In the genomic region with DNA sequence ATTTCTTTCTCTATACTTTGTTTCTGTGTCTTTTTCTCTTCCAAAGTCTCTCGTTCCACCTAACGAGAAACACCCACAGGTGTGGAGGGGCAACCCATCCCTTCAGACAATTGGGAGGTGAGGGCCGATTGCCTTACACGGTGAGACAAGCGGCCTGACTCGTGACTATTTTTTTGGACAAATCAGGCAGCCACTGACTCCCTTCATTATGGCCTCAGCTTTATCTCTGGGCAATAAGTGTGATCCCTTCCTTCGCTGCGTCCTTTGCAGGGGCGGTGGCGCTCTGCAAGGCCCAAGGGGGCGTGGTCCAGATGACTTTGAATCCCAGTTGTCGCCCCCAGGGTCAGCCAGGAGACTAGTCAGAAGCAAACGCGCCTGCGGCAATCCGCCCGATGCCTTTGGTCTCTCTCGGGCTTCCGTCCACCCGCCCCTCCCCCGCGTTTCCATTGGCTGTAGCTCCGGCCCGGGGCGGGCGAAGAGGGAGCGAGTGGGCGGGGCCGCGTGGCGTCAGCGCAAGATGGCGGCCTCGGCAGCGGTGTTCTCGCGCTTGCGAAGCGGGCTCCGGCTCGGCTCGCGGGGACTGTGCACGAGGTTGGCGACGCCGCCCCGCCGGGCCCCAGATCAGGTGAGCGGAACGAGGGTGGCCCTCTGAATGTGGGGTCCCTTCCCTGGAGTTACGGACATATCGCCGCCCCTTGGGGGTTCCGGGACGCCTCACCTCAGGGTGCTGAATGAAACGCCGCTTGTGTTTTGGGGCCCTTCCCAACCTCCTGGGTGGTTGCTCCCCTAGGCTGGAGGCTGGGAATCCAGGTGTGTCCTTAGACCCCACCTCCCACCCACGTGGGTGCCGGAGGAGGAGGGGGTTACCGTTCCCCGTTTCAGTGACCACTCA, we compare ENCODE assay signal across 8 cellular contexts. TPM values are rescaled to one million over a fixed set of nuclear protein-coding genes. Genes with fewer than 3 reads are reported as not detected.
DNase-seq lines count a peak whose midpoint lies in the region; ATAC-seq and TF ChIP-seq lines count a peak whose summit lies in the region.

A gene (plus strand): TSS at position 502 of the 892 bp plus-strand sequence. CDS start 16 bp downstream, at position 518.

- peak within 1 kb of the TSS; percentile 74 for H3K14ac ChIP-seq in H9 (ENCODE audit: insufficient read depth, low read length)

- H3K9me3 ChIP-seq in H9 (ENCODE audit: control insufficient read depth, low read depth, low read length) (no peaks in the 10 kb centered on the region), MM.1S (replicated peaks; ENCODE audit: insufficient read depth, low read length) (no peaks in the 10 kb centered on the region)

- peak within 1 kb of the TSS; percentile 69 for H3K18ac ChIP-seq in H9 (ENCODE audit: insufficient read length, low read depth, low read length)

- H2BK20ac ChIP-seq in H9 (ENCODE audit: low read depth, low read length, poor library complexity, severe bottlenecking), result no peak within 1 kb of the TSS

- no peak within 1 kb of the TSS for H4K5ac ChIP-seq in H9 (ENCODE audit: insufficient read length, low read depth, low read length)

- no peak within 1 kb of the TSS for H2BK120ac ChIP-seq in H9 (ENCODE audit: low read depth, low read length, poor library complexity, severe bottlenecking)

- H3F3A ChIP-seq in MM.1S (ENCODE audit: insufficient read depth, low read length), result 0 out of 2 replicates have a peak, but pooled peaks cover 6% of the 10 kb centered on the region

- H3K4me2 ChIP-seq in H9 (ENCODE audit: insufficient read depth, insufficient read length, low read length) (peak within 1 kb of the TSS; percentile 98), MM.1S (ENCODE audit: low read depth, low read length) (peak within 1 kb of the TSS; percentile 98)

- ATAC-seq in stimulated activated naive CD8-positive, alpha-beta T cell treated with anti-CD3 and anti-CD28 coated beads, Interleukin-15, Interleukin-2, amounts not matched to agents 100 U/mL and 50 U/mL, for 24 hours, result peak; percentile 96

- DNase-seq in ELF-1 (ENCODE audit: low read depth, low spot score), result peak; percentile 99
- peak; percentile 99 for DNase-seq in H9
- peak; percentile 96 for DNase-seq in MM.1S
- DNase-seq in SHP77 treated with DMSO at 0.1 percent for 48 hours (lab: John Stamatoyannopoulos, UW), result peak; percentile 98
- DNase-seq in activated effector memory CD4-positive, alpha-beta T cell treated with Interleukin-2 at 50 U/mL for 16 hours, result peak; percentile 96
- peak; percentile 92 for DNase-seq in fibroblast of pulmonary artery (ENCODE audit: low read depth)
- peak; percentile 100 for DNase-seq in stimulated activated naive CD8-positive, alpha-beta T cell treated with anti-CD3 and anti-CD28 coated beads, Interleukin-15, Interleukin-2, amounts not matched to agents 100 U/mL and 50 U/mL, for 24 hours

- no peaks in the 10 kb centered on the region for H3K9me2 ChIP-seq in MM.1S (replicated peaks; ENCODE audit: insufficient read depth, low read length)

- 0 out of 2 replicates have a peak within 1 kb of the TSS, but pooled peaks have one; percentile 49 for H2BK15ac ChIP-seq in H9 (ENCODE audit: low read depth, low read length)

- TF ChIP-seq CTCF in H9 (conservative IDR thresholded peaks at IDR 0.05) (no peak), MM.1S (IDR thresholded peaks at IDR 0.05; ENCODE audit: low read length) (no peak), fibroblast of pulmonary artery (IDR thresholded peaks at IDR 0.05; ENCODE audit: low read length, missing control alignments) (no peak), nephron (IDR thresholded peaks at IDR 0.05; ENCODE audit: unreplicated experiment in 3 of 3) (no peak)

- H3K36me3 ChIP-seq in MM.1S (replicated peaks; ENCODE audit: insufficient read depth, low read length), result no peaks in the 10 kb centered on the region

- H3K4me1 Mint-ChIP-seq in H9 (peaks cover 17 to 21% of the 10 kb centered on the region in 2 experiments), nephron (peaks cover 23% of the 10 kb centered on the region)

- H3K4me3 Mint-ChIP-seq in H9 (peak within 1 kb of the TSS; percentile 95 to 97), nephron (peak within 1 kb of the TSS; percentile 90 to 96 (median 92))

- no peak within 1 kb of the TSS for H2AK5ac ChIP-seq in H9 (ENCODE audit: insufficient read length, low read length)

- H3K36me3 Mint-ChIP-seq in H9 (ENCODE audit: insufficient read depth in 1 of 3, low read depth in 3 of 3), result peaks cover 26 to 56% (median 51%) of the 10 kb centered on the region in 3 experiments; a peak in 6 of 7 replicates
- H3K36me3 Mint-ChIP-seq in nephron (ENCODE audit: low read depth), result peaks cover 22% of the 10 kb centered on the region

- H3K27me3 Mint-ChIP-seq in H9 (ENCODE audit: low read depth), result no peaks in the 10 kb centered on the region
- no peaks in the 10 kb centered on the region for H3K27me3 Mint-ChIP-seq in nephron (ENCODE audit: low read depth)

- H4K8ac ChIP-seq in H9 (replicated peaks; ENCODE audit: insufficient read length, low read depth, low read length), result no peak within 1 kb of the TSS

- H3K27ac ChIP-seq in H9 (ENCODE audit: insufficient read length, low read depth, low read length), result peak within 1 kb of the TSS; percentile 26
- peak within 1 kb of the TSS; percentile 62; the same call in 1 of the 2 replicates for H3K27ac ChIP-seq in MM.1S (ENCODE audit: low read length)

- H3K79me2 ChIP-seq in H9 (ENCODE audit: insufficient read depth, low read length) (peaks cover 12% of the 10 kb centered on the region), MM.1S (ENCODE audit: low read length) (peaks cover 29% of the 10 kb centered on the region)

- H3T11ph ChIP-seq in H9 (ENCODE audit: low read length), result no peak within 1 kb of the TSS

- no peak within 1 kb of the TSS for H2BK12ac ChIP-seq in H9 (ENCODE audit: insufficient read length, low read depth, low read length)

- H3K4me1 ChIP-seq in H9 (ENCODE audit: insufficient read depth, low read length), result no peaks in the 10 kb centered on the region
- peaks cover 4% of the 10 kb centered on the region; the same call in 1 of the 2 replicates for H3K4me1 ChIP-seq in MM.1S (ENCODE audit: low read length)

- H2AFZ ChIP-seq in H9 (ENCODE audit: low read length) (no peak within 1 kb of the TSS), MM.1S (ENCODE audit: low read length) (peak within 1 kb of the TSS; percentile 74)

- H3K9me3 Mint-ChIP-seq in H9, result no peaks in the 10 kb centered on the region; a peak in 1 of 5 replicates
- H3K9me3 Mint-ChIP-seq in nephron, result no peaks in the 10 kb centered on the region

- peaks cover 12% of the 10 kb centered on the region for H3K79me1 ChIP-seq in H9 (ENCODE audit: insufficient read depth, low read depth, low read length, poor library complexity, severe bottlenecking)

- no peaks in the 10 kb centered on the region for H3K27me3 ChIP-seq in H9 (ENCODE audit: insufficient read depth, low read length)
- no peaks in the 10 kb centered on the region for H3K27me3 ChIP-seq in MM.1S (replicated peaks; ENCODE audit: insufficient read depth, low read length)

- H3K56ac ChIP-seq in H9 (ENCODE audit: insufficient read length, low read depth, low read length), result no peak within 1 kb of the TSS

- peak within 1 kb of the TSS; percentile 45 for H3K4ac ChIP-seq in H9 (ENCODE audit: low read depth, low read length)

- WGBS in H9 (ENCODE audit: extremely low coverage, insufficient read length, low lambda C conversion rate), result no CpG with 5 or more reads among the region's 62 CpGs

- H3K27ac Mint-ChIP-seq in H9 (peak within 1 kb of the TSS; percentile 88 to 99 (median 97)), nephron (peak within 1 kb of the TSS; percentile 90 to 97 (median 97))

- peak within 1 kb of the TSS; percentile 98 for H3K4me3 ChIP-seq in MM.1S (ENCODE audit: low read length)
- peak within 1 kb of the TSS; percentile 99 for H3K4me3 ChIP-seq in fibroblast of pulmonary artery (replicated peaks; ENCODE audit: low read depth, low read length)

- peaks cover 10% of the 10 kb centered on the region for H3K23me2 ChIP-seq in H9 (ENCODE audit: insufficient read length, low read depth, low read length, poor library complexity, severe bottlenecking)

- peak within 1 kb of the TSS; percentile 49 for H2BK5ac ChIP-seq in H9 (ENCODE audit: insufficient read length, low read length)

- H4K20me1 ChIP-seq in H9 (ENCODE audit: control insufficient read depth, insufficient read depth, insufficient read length) (no peaks in the 10 kb centered on the region), MM.1S (ENCODE audit: insufficient read depth, low read length) (no peaks in the 10 kb centered on the region)

- no peak within 1 kb of the TSS for H3K23ac ChIP-seq in H9 (ENCODE audit: insufficient read length, low read depth, low read length)

- no peak within 1 kb of the TSS for H4K91ac ChIP-seq in H9 (ENCODE audit: insufficient read length, low read depth, low read length)

- H3K9ac ChIP-seq in H9 (ENCODE audit: extremely low read depth, insufficient read length, low read length) (peak within 1 kb of the TSS; percentile 79), MM.1S (ENCODE audit: low read length) (peak within 1 kb of the TSS; percentile 94)

RNA-seq across cellular contexts. Expression of the gene that starts here (rescaled TPM):
- total RNA-seq in H9 (2021), result 121 and 128 TPM in 2 replicates

Comparison
In these comparisons a context has a peak if more than half of its experiments do, and no peak if none do; other contexts are left out.
1. Peak in every context shown above with its lines: DNase-seq, ATAC-seq, H3K4me3 ChIP-seq and H3K27ac ChIP-seq.